ENCODE assay signal across 1 cellular context in genomic region chr19:39970674-39971379, GRCh38.
A peak's percentile ranks its signal among the peaks of the same experiment; 100 is the strongest.
TF ChIP-seq lines count a peak whose summit lies in the region.

Gene PSMC4 (plus strand): TSS chr19:39971165. CDS start chr19:39971203, 38 bp downstream.

TF ChIP-seq in SK-N-SH, 30 proteins besides CTCF, POLR2A, EP300 and RAD21 (continued from another document):
- TF ChIP-seq REST (IDR thresholded peaks at IDR 0.05; ENCODE audit: low read depth, low read length) (0 out of 2 replicates have a peak, but pooled peaks have one; percentile 2), PBX3 (IDR thresholded peaks at IDR 0.05) (no peak; the same call in 1 of the 2 replicates), SMC3 (IDR thresholded peaks at IDR 0.05; ENCODE audit: low read depth, low read length) (peak; percentile 84), ZBTB33 (IDR thresholded peaks at IDR 0.05; ENCODE audit: borderline replicate concordance, low read depth) (no peak), NRF1 (IDR thresholded peaks at IDR 0.05; ENCODE audit: low read depth, low read length) (peak; percentile 88), RCOR1 (IDR thresholded peaks at IDR 0.05; ENCODE audit: low read length) (no peak; the same call in 1 of the 2 replicates), NFIC (IDR thresholded peaks at IDR 0.05; ENCODE audit: borderline replicate concordance) (peak; percentile 28; the same call in 1 of the 2 replicates), GABPA (IDR thresholded peaks at IDR 0.05; ENCODE audit: low read depth) (peak; percentile 97), GATA2 (CRISPR knock-in tag; IDR thresholded peaks at IDR 0.05) (peak; percentile 90), EZH2phosphoT487 (IDR thresholded peaks at IDR 0.05; ENCODE audit: borderline replicate concordance, low read depth) (no peak), ELF1 (IDR thresholded peaks at IDR 0.05) (peak; percentile 85), TAF1 (IDR thresholded peaks at IDR 0.05; ENCODE audit: borderline replicate concordance, low read depth, low read length) (peak; percentile 67), USF1 (IDR thresholded peaks at IDR 0.05; ENCODE audit: borderline replicate concordance, low read depth) (peak; percentile 34; the same call in 1 of the 2 replicates), MAX (IDR thresholded peaks at IDR 0.05; ENCODE audit: low read depth) (peak; percentile 90), JUND (IDR thresholded peaks at IDR 0.05) (no peak), TCF12 (IDR thresholded peaks at IDR 0.05) (no peak), CHD2 (IDR thresholded peaks at IDR 0.05; ENCODE audit: low read length, partially characterized antibody) (peak; percentile 84), TEAD4 (IDR thresholded peaks at IDR 0.05; ENCODE audit: borderline replicate concordance, insufficient read depth) (no peak)
